Comparison of ENCODE assay signal across 16 cellular contexts in the genomic region with DNA sequence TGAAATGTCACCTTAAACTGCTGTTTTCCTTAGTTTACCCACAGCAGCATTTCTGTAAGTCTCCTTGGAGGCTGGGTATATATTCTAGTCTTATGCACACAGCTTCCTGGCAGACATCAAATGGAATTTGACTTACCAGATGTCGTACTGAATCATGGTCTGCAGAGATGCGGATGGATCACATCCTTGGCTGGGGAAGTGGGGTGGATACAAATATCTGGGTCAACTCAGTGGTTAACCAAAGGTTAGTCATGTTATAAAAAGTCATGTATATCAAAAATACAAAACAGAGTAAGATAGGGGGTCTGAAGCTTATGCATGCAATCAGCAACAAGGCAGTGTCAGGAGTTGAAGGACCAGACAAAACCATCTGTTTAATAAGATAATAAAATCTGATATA.
A peak's percentile ranks its signal among the peaks of the same experiment; 100 is the strongest.
DNase-seq lines count a peak whose midpoint lies in the region; ATAC-seq and TF ChIP-seq lines count a peak whose summit lies in the region.
"Had no signal": no experiment of that assay in that cellular context is flagged by ENCODE, and none has a peak within 500 bp of the region (broad histone marks: within the 10 kb centered on the region; RNA-seq: fewer than 3 reads in every experiment).

No MANE protein-coding gene starts in this region.

- TF ChIP-seq CTCF in RWPE2 (IDR thresholded peaks at IDR 0.05; ENCODE audit: poor library complexity, severe bottlenecking) = no peak

- H3K9ac ChIP-seq in skeletal muscle satellite cell (ENCODE audit: low read depth, low read length) = no peak overlapping the region

- H3K9me3 ChIP-seq in RWPE2 (ENCODE audit: severe bottlenecking) = no peaks in the 10 kb centered on the region
- peaks cover 9% of the 10 kb centered on the region for H3K9me3 ChIP-seq in skeletal muscle satellite cell (replicated peaks; ENCODE audit: low read length)
- H3K9me3 ChIP-seq: prostate gland had no signal

- no peaks in the 10 kb centered on the region for H3K27me3 ChIP-seq in RWPE2 (ENCODE audit: insufficient read depth, poor library complexity, severe bottlenecking)
- H3K27me3 ChIP-seq in skeletal muscle satellite cell (ENCODE audit: control insufficient read depth, insufficient read depth, low read length) = no peaks in the 10 kb centered on the region

- H3K4me1 ChIP-seq in RWPE2 (ENCODE audit: insufficient read depth, poor library complexity, severe bottlenecking) (peaks cover 29% of the 10 kb centered on the region), skeletal muscle satellite cell (ENCODE audit: control insufficient read depth, insufficient read depth, low read length) (peaks cover 19% of the 10 kb centered on the region)
- H3K4me1 ChIP-seq: prostate gland had no signal

- DNase-seq in GM04503 (ENCODE audit: low read depth) (peak; percentile 53), RWPE2 (ENCODE audit: low spot score) (no peak), fibroblast of gingiva (ENCODE audit: low read depth) (peak; percentile 10), NCI-H2171 (lab: John Stamatoyannopoulos, UW) (no peak), DMS153 treated with DMSO at 0.1 percent for 48 hours (lab: John Stamatoyannopoulos, UW; ENCODE audit: unreplicated experiment) (no peak)
- DNase-seq: activated CD4-positive, alpha-beta T cell treated with anti-CD3 and anti-CD28 coated beads for 4 hours; activated naive CD8-positive, alpha-beta T cell treated with anti-CD3 and anti-CD28 coated beads for 36 hours; CD8-positive, alpha-beta T cell; left ventricle myocardium superior; naive thymus-derived CD8-positive, alpha-beta T cell; NCI-H1694 treated with DMSO at 0.1 percent for 48 hours had no signal

- peak overlapping the region; percentile 11 for H3K4me2 ChIP-seq in skeletal muscle satellite cell (ENCODE audit: low read length)

- ATAC-seq in RWPE2 (ENCODE audit: low read depth) (peak; percentile 38; the same call in 1 of the 3 replicates), HG03095 (IDR thresholded peaks at IDR 0.05; ENCODE audit: unreplicated experiment) (no peak), GM18517 (IDR thresholded peaks at IDR 0.05; ENCODE audit: unreplicated experiment) (no peak)
- ATAC-seq: CD8-positive, alpha-beta T cell; left ventricle myocardium superior; naive thymus-derived CD8-positive, alpha-beta T cell had no signal

- H3K4me3 ChIP-seq in RWPE2 (ENCODE audit: severe bottlenecking) (no peak overlapping the region), skeletal muscle satellite cell (ENCODE audit: low read length) (no peak overlapping the region)
- H3K4me3 ChIP-seq: coronary artery, prostate gland had no signal

- H3K27ac ChIP-seq in RWPE2 (ENCODE audit: poor library complexity, severe bottlenecking) = no peak overlapping the region
- H3K27ac ChIP-seq: coronary artery, prostate gland had no signal

- H3K36me3 ChIP-seq in RWPE2 (ENCODE audit: low read depth) (no peaks in the 10 kb centered on the region; the same call in 1 of the 2 replicates), skeletal muscle satellite cell (ENCODE audit: insufficient read depth, low read length) (no peaks in the 10 kb centered on the region)
- H3K36me3 ChIP-seq: prostate gland had no signal

Comparison
In these comparisons a context has a peak if more than half of its experiments do, and no peak if none do; other contexts are left out.
1. DNase-seq: peak in GM04503 (single experiment) and fibroblast of gingiva (single experiment); none in RWPE2 (single experiment), NCI-H2171 (single experiment) and DMS153 treated with DMSO at 0.1 percent for 48 hours (single experiment).